Comparison of ENCODE assay signal across 10 cellular contexts in the genomic region with DNA sequence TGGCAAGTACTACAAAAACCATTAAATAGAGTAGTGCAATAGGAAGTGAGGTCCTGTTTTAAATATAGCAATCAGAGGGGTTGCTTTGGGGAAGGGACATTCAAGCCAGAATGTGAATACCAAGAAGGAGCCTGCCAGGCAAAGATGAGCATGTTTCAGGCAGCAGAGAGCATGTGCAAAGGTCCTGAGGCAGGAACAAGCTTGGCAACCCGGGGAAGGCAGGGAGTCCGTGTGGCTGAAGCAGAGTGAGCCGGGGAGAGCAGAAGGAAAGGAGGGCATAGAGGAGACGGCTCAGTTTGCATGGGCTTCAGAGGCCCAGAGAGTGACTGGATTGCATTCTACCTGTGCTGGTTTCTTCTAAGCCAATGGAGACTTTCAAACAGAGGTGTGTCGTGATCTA. TPM values are rescaled to one million over a fixed set of nuclear protein-coding genes. Genes with fewer than 3 reads are reported as not detected.
"Had no signal": no experiment of that assay in that cellular context is flagged by ENCODE, and none has a peak within 500 bp of the region (broad histone marks: within the 10 kb centered on the region; RNA-seq: fewer than 3 reads in every experiment).

No MANE protein-coding gene starts in this region.

- H3K27ac Mint-ChIP-seq: H9, HFFc6 had no signal

- H3K9ac ChIP-seq: GM23248 had no signal

- H2AFZ ChIP-seq: GM23248 had no signal

- H3K27ac ChIP-seq: GM23248, HL-60 had no signal

- DNase-seq: GM23248, GOT3, H9, HCEC 1CT, HFFc6, IMR-90, KBM-7 had no signal

- H3K4me3 ChIP-seq: GM23248 had no signal

- FAIRE-seq: H54 had no signal

- H3K9me3 Mint-ChIP-seq: H9, HFFc6 had no signal

- H3K4me3 Mint-ChIP-seq: H9, HFFc6 had no signal

RNA-seq across cellular contexts. Expression of gene CPLX2, which starts 22.7 kb away (rescaled TPM):
- total RNA-seq: GM23248, HFFc6, HT1080, IMR-90 had no signal
- polyA plus RNA-seq: GM23248, IMR-90 had no signal
